2 cellular contexts compared by ENCODE assay signal in genomic region chr9:125603478-125604021, GRCh38.
TF ChIP-seq lines count a peak whose summit lies in the region.

No MANE protein-coding gene starts in this region.

TF ChIP-seq in liver, 16 proteins besides CTCF, POLR2A, EP300 and RAD21 (continued from another document):
- TF ChIP-seq, protein P1, sequence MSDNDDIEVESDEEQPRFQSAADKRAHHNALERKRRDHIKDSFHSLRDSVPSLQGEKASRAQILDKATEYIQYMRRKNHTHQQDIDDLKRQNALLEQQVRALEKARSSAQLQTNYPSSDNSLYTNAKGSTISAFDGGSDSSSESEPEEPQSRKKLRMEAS (IDR thresholded peaks at IDR 0.05), result no peak

TF ChIP-seq in HepG2, 621 proteins besides CTCF, POLR2A, EP300 and RAD21:
- TF ChIP-seq, protein P2, sequence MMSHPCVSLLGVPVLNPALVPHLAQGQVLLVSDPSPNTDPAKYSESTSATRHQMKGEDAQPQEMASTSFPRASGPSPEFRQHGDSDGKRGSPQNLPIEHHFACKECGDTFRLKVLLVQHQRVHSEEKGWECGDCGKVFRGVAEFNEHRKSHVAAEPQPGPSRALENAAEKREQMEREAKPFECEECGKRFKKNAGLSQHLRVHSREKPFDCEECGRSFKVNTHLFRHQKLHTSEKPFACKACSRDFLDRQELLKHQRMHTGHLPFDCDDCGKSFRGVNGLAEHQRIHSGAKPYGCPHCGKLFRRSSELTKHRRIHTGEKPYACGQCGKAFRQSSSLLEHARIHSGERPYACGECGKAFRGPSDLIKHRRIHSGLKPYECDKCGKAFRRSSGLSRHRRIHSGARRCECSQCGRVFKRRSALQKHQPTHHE (CRISPR knock-in tag; IDR thresholded peaks at IDR 0.05; ENCODE audit: borderline replicate concordance), result no peak
- TF ChIP-seq ZNF775 (CRISPR knock-in tag; IDR thresholded peaks at IDR 0.05; ENCODE audit: borderline replicate concordance) (no peak), ZNF839 (CRISPR knock-in tag; IDR thresholded peaks at IDR 0.05; ENCODE audit: borderline replicate concordance) (no peak), ZNF251 (CRISPR knock-in tag; IDR thresholded peaks at IDR 0.05) (no peak), BCL3 (CRISPR knock-in tag; IDR thresholded peaks at IDR 0.05) (no peak), ZNF142 (CRISPR knock-in tag; IDR thresholded peaks at IDR 0.05) (no peak), HIVEP1 (CRISPR knock-in tag; IDR thresholded peaks at IDR 0.05) (no peak), RAD51 (IDR thresholded peaks at IDR 0.05; ENCODE audit: borderline replicate concordance) (no peak), ZBTB25 (CRISPR knock-in tag; IDR thresholded peaks at IDR 0.05) (no peak), ZBTB7B (CRISPR knock-in tag; IDR thresholded peaks at IDR 0.05) (no peak), MED1 (CRISPR knock-in tag; IDR thresholded peaks at IDR 0.05) (no peak), NFE2L1 (CRISPR knock-in tag; IDR thresholded peaks at IDR 0.05; ENCODE audit: borderline replicate concordance) (no peak), THAP11 (CRISPR knock-in tag; IDR thresholded peaks at IDR 0.05) (no peak), AKNA (CRISPR knock-in tag; IDR thresholded peaks at IDR 0.05; ENCODE audit: borderline replicate concordance) (no peak), SOX13 (IDR thresholded peaks at IDR 0.05) (no peak), SOX13 (CRISPR knock-in tag; conservative IDR thresholded peaks at IDR 0.05 in 1 of 2, IDR thresholded peaks at IDR 0.05 in 1 of 2) (no peak), LRRFIP1 (CRISPR knock-in tag; conservative IDR thresholded peaks at IDR 0.05) (no peak), ZNF33B (CRISPR knock-in tag; IDR thresholded peaks at IDR 0.05) (no peak)
- TF ChIP-seq, protein P3, sequence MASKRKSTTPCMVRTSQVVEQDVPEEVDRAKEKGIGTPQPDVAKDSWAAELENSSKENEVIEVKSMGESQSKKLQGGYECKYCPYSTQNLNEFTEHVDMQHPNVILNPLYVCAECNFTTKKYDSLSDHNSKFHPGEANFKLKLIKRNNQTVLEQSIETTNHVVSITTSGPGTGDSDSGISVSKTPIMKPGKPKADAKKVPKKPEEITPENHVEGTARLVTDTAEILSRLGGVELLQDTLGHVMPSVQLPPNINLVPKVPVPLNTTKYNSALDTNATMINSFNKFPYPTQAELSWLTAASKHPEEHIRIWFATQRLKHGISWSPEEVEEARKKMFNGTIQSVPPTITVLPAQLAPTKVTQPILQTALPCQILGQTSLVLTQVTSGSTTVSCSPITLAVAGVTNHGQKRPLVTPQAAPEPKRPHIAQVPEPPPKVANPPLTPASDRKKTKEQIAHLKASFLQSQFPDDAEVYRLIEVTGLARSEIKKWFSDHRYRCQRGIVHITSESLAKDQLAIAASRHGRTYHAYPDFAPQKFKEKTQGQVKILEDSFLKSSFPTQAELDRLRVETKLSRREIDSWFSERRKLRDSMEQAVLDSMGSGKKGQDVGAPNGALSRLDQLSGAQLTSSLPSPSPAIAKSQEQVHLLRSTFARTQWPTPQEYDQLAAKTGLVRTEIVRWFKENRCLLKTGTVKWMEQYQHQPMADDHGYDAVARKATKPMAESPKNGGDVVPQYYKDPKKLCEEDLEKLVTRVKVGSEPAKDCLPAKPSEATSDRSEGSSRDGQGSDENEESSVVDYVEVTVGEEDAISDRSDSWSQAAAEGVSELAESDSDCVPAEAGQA (IDR thresholded peaks at IDR 0.05; ENCODE audit: low read depth), result no peak
- TF ChIP-seq, protein P3 (CRISPR knock-in tag; IDR thresholded peaks at IDR 0.05; ENCODE audit: borderline replicate concordance), result no peak
